In genomic region chr5:157670662-157671591, GRCh38 we compare ENCODE assay signal across 8 cellular contexts. TPM values are rescaled to one million over a fixed set of nuclear protein-coding genes. Genes with fewer than 3 reads are reported as not detected.
DNase-seq lines count a peak whose midpoint lies in the region; ATAC-seq and TF ChIP-seq lines count a peak whose summit lies in the region.

C5orf52 (plus strand) TSS chr5:157671533; CDS start chr5:157671615, 82 bp downstream.

- H3K4me1 ChIP-seq in SJSA1 (replicated peaks) = peaks cover 14% of the 10 kb centered on the region

- peak within 1 kb of the TSS; percentile 93 for H3K4me3 Mint-ChIP-seq in stimulated activated effector memory CD8-positive, alpha-beta T cell treated with anti-CD3 and anti-CD28 coated beads, Interleukin-12 subunit alpha, Interleukin-12 subunit beta, amount 100 ng/mL, for 72 hours

- TF ChIP-seq CTCF in BJ (IDR thresholded peaks at IDR 0.05; ENCODE audit: insufficient read depth, low read depth, low read length) (no peak), cardiac fibroblast (IDR thresholded peaks at IDR 0.05; ENCODE audit: low read depth, low read length) (no peak), WERI-Rb-1 (IDR thresholded peaks at IDR 0.05; ENCODE audit: low read depth, low read length) (no peak)

- H3K27me3 ChIP-seq in BJ (ENCODE audit: control insufficient read depth, insufficient read depth, low read length) (no peaks in the 10 kb centered on the region; the same call in none of the 2 replicates), SJSA1 (replicated peaks) (no peaks in the 10 kb centered on the region), WERI-Rb-1 (ENCODE audit: insufficient read depth, low read depth, severe bottlenecking) (no peaks in the 10 kb centered on the region)

- H3K36me3 ChIP-seq in BJ (ENCODE audit: control insufficient read depth, insufficient read depth, low read length) (no peaks in the 10 kb centered on the region), SJSA1 (peaks cover 29% of the 10 kb centered on the region), WERI-Rb-1 (no peaks in the 10 kb centered on the region)

- H3K9me3 ChIP-seq in SJSA1 (replicated peaks) (peaks cover 6% of the 10 kb centered on the region; the same call in 1 of the 2 replicates), WERI-Rb-1 (ENCODE audit: severe bottlenecking) (peaks cover 9% of the 10 kb centered on the region)

- peaks cover 28% of the 10 kb centered on the region for H3K4me1 Mint-ChIP-seq in stimulated activated effector memory CD8-positive, alpha-beta T cell treated with anti-CD3 and anti-CD28 coated beads, Interleukin-12 subunit alpha, Interleukin-12 subunit beta, amount 100 ng/mL, for 72 hours

- H3K36me3 Mint-ChIP-seq in stimulated activated effector memory CD8-positive, alpha-beta T cell treated with anti-CD3 and anti-CD28 coated beads, Interleukin-12 subunit alpha, Interleukin-12 subunit beta, amount 100 ng/mL, for 72 hours = no peaks in the 10 kb centered on the region

- H3K27ac ChIP-seq in SJSA1 (peak within 1 kb of the TSS; percentile 72), WERI-Rb-1 (no peak within 1 kb of the TSS)

- peak; percentile 52 for ATAC-seq in GM21717 (IDR thresholded peaks at IDR 0.05; ENCODE audit: unreplicated experiment)
- ATAC-seq in stimulated activated effector memory CD8-positive, alpha-beta T cell treated with anti-CD3 and anti-CD28 coated beads, Interleukin-12 subunit alpha, Interleukin-12 subunit beta, amount 100 ng/mL, for 72 hours = peak; percentile 60

- H3K27ac Mint-ChIP-seq in stimulated activated effector memory CD8-positive, alpha-beta T cell treated with anti-CD3 and anti-CD28 coated beads, Interleukin-12 subunit alpha, Interleukin-12 subunit beta, amount 100 ng/mL, for 72 hours = peak within 1 kb of the TSS; percentile 94

- H3K9me3 Mint-ChIP-seq in stimulated activated effector memory CD8-positive, alpha-beta T cell treated with anti-CD3 and anti-CD28 coated beads, Interleukin-12 subunit alpha, Interleukin-12 subunit beta, amount 100 ng/mL, for 72 hours = no peaks in the 10 kb centered on the region

- CTCF ChIA-PET in BJ (lab: Yijun Ruan, JAX) = interaction anchor here (1.3 to 3.8 kb wide), 3 partner anchors 47 to 108 kb away, joined by 3 to 26 read pairs (median 10); partner anchors contain the start of gene LSM11

- no peak for DNase-seq in BJ (ENCODE audit: low read depth)
- DNase-seq in SJSA1 (ENCODE audit: low read depth in 1 of 2, low spot score in 2 of 2) = peak; percentile 80 to 81
- DNase-seq in cardiac fibroblast (ENCODE audit: low read depth in 2 of 2) = peak; percentile 23 to 39
- DNase-seq in kidney tubule cell (ENCODE audit: low spot score) = peak; percentile 20
- peak in 1 of 2 donors; percentile 62 for DNase-seq in stimulated activated effector memory CD8-positive, alpha-beta T cell treated with anti-CD3 and anti-CD28 coated beads, Interleukin-12 subunit alpha, Interleukin-12 subunit beta, amount 100 ng/mL, for 72 hours (ENCODE audit: low spot score in 2 of 2)
- no peak for DNase-seq in WERI-Rb-1
- DNase-seq in amniotic stem cell (lab: John Stamatoyannopoulos, UW) = no peak

- POLR2A ChIA-PET in BJ (lab: Charles Lee) = no interaction called here

- H3K4me3 ChIP-seq in BJ (ENCODE audit: low read depth, low read length) (peak within 1 kb of the TSS; percentile 70), SJSA1 (peak within 1 kb of the TSS; percentile 61), cardiac fibroblast (replicated peaks in 1 of 2; ENCODE audit: low read depth in 2 of 2, low read length in 2 of 2) (peak within 1 kb of the TSS; percentile 64 to 66), WERI-Rb-1 (ENCODE audit: low read depth, low read length) (no peak within 1 kb of the TSS)

RNA-seq across cellular contexts. Expression of gene C5orf52, which starts in this region (rescaled TPM):
- polyA plus RNA-seq in BJ (2011; rRNA removed) = not detected in 2 replicates
- not detected in 2 replicates for polyA minus RNA-seq in BJ (2011; rRNA and poly(A)+ RNA removed)
- total RNA-seq in SJSA1 (2014; rRNA removed; shearing (Covaris generic)) = not detected in 2 replicates

Comparison
In these comparisons a context has a peak if more than half of its experiments do, and no peak if none do; other contexts are left out.
1. Peak in DNase-seq, H3K4me3 ChIP-seq and H3K27ac ChIP-seq in SJSA1; RNA of the gene not detected or under 1 TPM.
2. DNase-seq: peak in cardiac fibroblast (2 of 2) and kidney tubule cell (single experiment); none in BJ (single experiment), WERI-Rb-1 (single experiment) and amniotic stem cell (single experiment).